In the genomic region with DNA sequence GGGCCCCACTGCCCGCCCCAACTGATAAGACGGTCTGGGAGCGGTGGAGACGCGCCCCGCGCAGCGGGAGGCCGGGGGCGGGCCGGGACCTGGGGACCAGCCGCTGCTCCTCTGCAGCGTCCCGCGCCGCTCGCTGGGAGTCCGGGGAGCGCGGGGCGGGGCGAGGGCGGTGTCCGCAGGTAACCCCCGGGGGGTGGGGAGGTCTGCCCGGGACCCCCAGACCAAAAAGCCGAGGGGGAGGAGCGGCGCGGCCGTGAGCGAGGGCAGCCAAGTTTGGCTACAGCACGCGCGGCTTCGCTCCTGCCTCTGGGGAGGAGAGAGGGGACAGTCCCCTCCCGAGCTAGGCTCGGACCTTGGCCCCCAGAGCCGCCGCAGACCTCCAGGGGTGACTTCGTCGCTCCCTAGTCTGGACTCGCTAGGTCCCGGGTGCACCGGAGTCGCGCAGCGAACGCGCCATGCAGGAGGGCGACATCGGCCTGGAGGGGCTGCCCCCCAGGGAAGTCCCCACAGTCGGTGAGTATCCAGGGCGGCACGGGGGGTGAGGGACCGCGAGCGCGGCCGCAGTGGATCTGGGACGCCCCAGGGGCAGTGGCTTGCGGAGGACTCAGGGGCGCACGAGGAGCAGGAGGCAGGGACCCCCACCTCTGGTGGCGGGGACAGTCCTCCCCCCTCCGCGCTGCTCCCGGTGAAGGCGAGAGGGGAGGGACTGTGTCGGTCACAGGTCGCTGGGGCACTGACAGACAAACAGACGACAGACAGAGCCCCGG, we compare ENCODE assay signal across 1 cellular context.
TF ChIP-seq lines count a peak whose summit lies in the region.

No MANE protein-coding gene starts in this region.

TF ChIP-seq in K562, 482 proteins besides CTCF, POLR2A, EP300 and RAD21 (continued from another document):
- TF ChIP-seq, protein P1, sequence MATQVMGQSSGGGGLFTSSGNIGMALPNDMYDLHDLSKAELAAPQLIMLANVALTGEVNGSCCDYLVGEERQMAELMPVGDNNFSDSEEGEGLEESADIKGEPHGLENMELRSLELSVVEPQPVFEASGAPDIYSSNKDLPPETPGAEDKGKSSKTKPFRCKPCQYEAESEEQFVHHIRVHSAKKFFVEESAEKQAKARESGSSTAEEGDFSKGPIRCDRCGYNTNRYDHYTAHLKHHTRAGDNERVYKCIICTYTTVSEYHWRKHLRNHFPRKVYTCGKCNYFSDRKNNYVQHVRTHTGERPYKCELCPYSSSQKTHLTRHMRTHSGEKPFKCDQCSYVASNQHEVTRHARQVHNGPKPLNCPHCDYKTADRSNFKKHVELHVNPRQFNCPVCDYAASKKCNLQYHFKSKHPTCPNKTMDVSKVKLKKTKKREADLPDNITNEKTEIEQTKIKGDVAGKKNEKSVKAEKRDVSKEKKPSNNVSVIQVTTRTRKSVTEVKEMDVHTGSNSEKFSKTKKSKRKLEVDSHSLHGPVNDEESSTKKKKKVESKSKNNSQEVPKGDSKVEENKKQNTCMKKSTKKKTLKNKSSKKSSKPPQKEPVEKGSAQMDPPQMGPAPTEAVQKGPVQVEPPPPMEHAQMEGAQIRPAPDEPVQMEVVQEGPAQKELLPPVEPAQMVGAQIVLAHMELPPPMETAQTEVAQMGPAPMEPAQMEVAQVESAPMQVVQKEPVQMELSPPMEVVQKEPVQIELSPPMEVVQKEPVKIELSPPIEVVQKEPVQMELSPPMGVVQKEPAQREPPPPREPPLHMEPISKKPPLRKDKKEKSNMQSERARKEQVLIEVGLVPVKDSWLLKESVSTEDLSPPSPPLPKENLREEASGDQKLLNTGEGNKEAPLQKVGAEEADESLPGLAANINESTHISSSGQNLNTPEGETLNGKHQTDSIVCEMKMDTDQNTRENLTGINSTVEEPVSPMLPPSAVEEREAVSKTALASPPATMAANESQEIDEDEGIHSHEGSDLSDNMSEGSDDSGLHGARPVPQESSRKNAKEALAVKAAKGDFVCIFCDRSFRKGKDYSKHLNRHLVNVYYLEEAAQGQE (CRISPR knock-in tag; IDR thresholded peaks at IDR 0.05; ENCODE audit: low read depth) = no peak
- TF ChIP-seq NR3C1 (CRISPR knock-in tag; IDR thresholded peaks at IDR 0.05) (no peak), EGR1 (conservative IDR thresholded peaks at IDR 0.05) (peak; percentile 68), FOXA1 (IDR thresholded peaks at IDR 0.05; ENCODE audit: borderline replicate concordance) (no peak), NCOR1 (IDR thresholded peaks at IDR 0.05) (peak; percentile 45; the same call in 1 of the 2 replicates)
- TF ChIP-seq, protein P2, sequence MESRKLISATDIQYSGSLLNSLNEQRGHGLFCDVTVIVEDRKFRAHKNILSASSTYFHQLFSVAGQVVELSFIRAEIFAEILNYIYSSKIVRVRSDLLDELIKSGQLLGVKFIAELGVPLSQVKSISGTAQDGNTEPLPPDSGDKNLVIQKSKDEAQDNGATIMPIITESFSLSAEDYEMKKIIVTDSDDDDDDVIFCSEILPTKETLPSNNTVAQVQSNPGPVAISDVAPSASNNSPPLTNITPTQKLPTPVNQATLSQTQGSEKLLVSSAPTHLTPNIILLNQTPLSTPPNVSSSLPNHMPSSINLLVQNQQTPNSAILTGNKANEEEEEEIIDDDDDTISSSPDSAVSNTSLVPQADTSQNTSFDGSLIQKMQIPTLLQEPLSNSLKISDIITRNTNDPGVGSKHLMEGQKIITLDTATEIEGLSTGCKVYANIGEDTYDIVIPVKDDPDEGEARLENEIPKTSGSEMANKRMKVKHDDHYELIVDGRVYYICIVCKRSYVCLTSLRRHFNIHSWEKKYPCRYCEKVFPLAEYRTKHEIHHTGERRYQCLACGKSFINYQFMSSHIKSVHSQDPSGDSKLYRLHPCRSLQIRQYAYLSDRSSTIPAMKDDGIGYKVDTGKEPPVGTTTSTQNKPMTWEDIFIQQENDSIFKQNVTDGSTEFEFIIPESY (CRISPR knock-in tag; IDR thresholded peaks at IDR 0.05) = 0 out of 2 replicates have a peak, but pooled peaks have one; percentile 20
